Comparison of ENCODE assay signal across 8 cellular contexts in genomic region chr14:75559451-75560187, GRCh38. TPM values are rescaled to one million over a fixed set of nuclear protein-coding genes. Genes with fewer than 3 reads are reported as not detected.
A peak's percentile ranks its signal among the peaks of the same experiment; 100 is the strongest.
DNase-seq lines count a peak whose midpoint lies in the region; ATAC-seq and TF ChIP-seq lines count a peak whose summit lies in the region.

No MANE protein-coding gene starts in this region.

- peaks cover 20% of the 10 kb centered on the region for H3K9me3 Mint-ChIP-seq in WTC11

- H3K4me1 Mint-ChIP-seq in WTC11: peaks cover 18% of the 10 kb centered on the region

- peaks cover 3% of the 10 kb centered on the region; the same call in 1 of the 2 replicates for H3K36me3 Mint-ChIP-seq in WTC11

- H3K27me3 Mint-ChIP-seq in WTC11 (ENCODE audit: low read depth): peaks cover 2% of the 10 kb centered on the region; the same call in 1 of the 2 replicates

- H3K36me3 ChIP-seq in left ventricle myocardium inferior (no peaks in the 10 kb centered on the region), upper lobe of right lung (no peaks in the 10 kb centered on the region)

- no peak overlapping the region for H3K4me3 Mint-ChIP-seq in WTC11

- intact Hi-C loops in left cardiac atrium (cut with DNase I): loop anchor here in 1 of 2 donors (5.0 kb wide), 1 partner anchor 252 kb away; no protein-coding TSS in a partner anchor
- intact Hi-C loops in left ventricle myocardium inferior (cut with micrococcal nuclease): no loop called here
- intact Hi-C loops in upper lobe of right lung (cut with DNase I): no loop called here

- no peak overlapping the region for H3K27ac Mint-ChIP-seq in WTC11

- H3K27ac ChIP-seq in left ventricle myocardium inferior (replicated peaks) (no peak overlapping the region), upper lobe of right lung (no peak overlapping the region)

- CTCF ChIA-PET in WTC11 (lab: Charles Lee): interaction anchor here (0.6 to 3.1 kb wide), 9 partner anchors 18 to 251 kb away, joined by 3 to 87 read pairs (median 13); partner anchors contain the start of genes ERG28 and TTLL5

- TF ChIP-seq CTCF in left ventricle myocardium inferior (IDR thresholded peaks at IDR 0.05; ENCODE audit: borderline replicate concordance): no peak
- TF ChIP-seq CTCF in fibroblast of pulmonary artery (IDR thresholded peaks at IDR 0.05; ENCODE audit: low read length, missing control alignments): no peak
- TF ChIP-seq CTCF in upper lobe of right lung (IDR thresholded peaks at IDR 0.05): no peak
- TF ChIP-seq CTCF in WTC11 (IDR thresholded peaks at IDR 0.05): no peak

- peak in 1 of 2 donors; percentile 59 for ATAC-seq in left cardiac atrium
- peak; percentile 66 for ATAC-seq in upper lobe of right lung
- no peak for ATAC-seq in WTC11

- POLR2A ChIA-PET in WTC11 (lab: Charles Lee): interaction anchor here (0.6 kb wide), 1 partner anchor 182 kb away, joined by 3 read pairs; no protein-coding TSS in a partner anchor

- H3K4me3 ChIP-seq in left ventricle myocardium inferior: no peak overlapping the region
- H3K4me3 ChIP-seq in fibroblast of pulmonary artery (replicated peaks; ENCODE audit: low read depth, low read length): no peak overlapping the region
- H3K4me3 ChIP-seq in upper lobe of right lung: no peak overlapping the region

- H3K27me3 ChIP-seq in left ventricle myocardium inferior (ENCODE audit: low read depth) (peaks cover 9% of the 10 kb centered on the region), upper lobe of right lung (no peaks in the 10 kb centered on the region)

- H3K9me3 ChIP-seq in left ventricle myocardium inferior (replicated peaks): peaks cover 14% of the 10 kb centered on the region
- H3K9me3 ChIP-seq in upper lobe of right lung: no peaks in the 10 kb centered on the region

- H3K4me1 ChIP-seq in left ventricle myocardium inferior (peaks cover 7% of the 10 kb centered on the region), upper lobe of right lung (peaks cover 5% of the 10 kb centered on the region)

- DNase-seq in left cardiac atrium (peak; percentile 42), left ventricle myocardium inferior (no peak), T1000 (lab: John Stamatoyannopoulos, UW) (peak; percentile 26), fibroblast of pulmonary artery (ENCODE audit: low read depth) (peak; percentile 85), upper lobe of right lung (peak; percentile 86), COR-L47 (lab: John Stamatoyannopoulos, UW) (no peak), WTC11 (ENCODE audit: low spot score) (no peak), NCI-H1417 treated with DMSO at 0.1 percent for 48 hours (lab: John Stamatoyannopoulos, UW) (no peak)

TF ChIP-seq in WTC11, 78 proteins besides CTCF, POLR2A, EP300 and RAD21:
- TF ChIP-seq E2F5 (CRISPR knock-in tag; IDR thresholded peaks at IDR 0.05) (no peak), ZNF138 (CRISPR knock-in tag; conservative IDR thresholded peaks at IDR 0.05) (no peak), KAT7 (CRISPR knock-in tag; IDR thresholded peaks at IDR 0.05; ENCODE audit: borderline replicate concordance) (no peak), SP1 (CRISPR knock-in tag; conservative IDR thresholded peaks at IDR 0.05) (no peak), RORB (CRISPR knock-in tag; IDR thresholded peaks at IDR 0.05) (no peak), ZNF416 (CRISPR knock-in tag; IDR thresholded peaks at IDR 0.05) (no peak), ERG (CRISPR knock-in tag; IDR thresholded peaks at IDR 0.05) (no peak), USF1 (CRISPR knock-in tag; IDR thresholded peaks at IDR 0.05) (no peak), E2F1 (CRISPR knock-in tag; IDR thresholded peaks at IDR 0.05) (no peak), ZNF671 (CRISPR knock-in tag; IDR thresholded peaks at IDR 0.05) (no peak), ZNF263 (CRISPR knock-in tag; IDR thresholded peaks at IDR 0.05; ENCODE audit: low read depth) (no peak), ZNF423 (CRISPR knock-in tag; IDR thresholded peaks at IDR 0.05) (no peak), GRHL2 (CRISPR knock-in tag; IDR thresholded peaks at IDR 0.05; ENCODE audit: insufficient replicate concordance, severe bottlenecking) (no peak), ETV6 (CRISPR knock-in tag; IDR thresholded peaks at IDR 0.05) (no peak), NR1H2 (CRISPR knock-in tag; IDR thresholded peaks at IDR 0.05) (no peak), ZMAT4 (CRISPR knock-in tag; IDR thresholded peaks at IDR 0.05) (no peak), ZNF317 (CRISPR knock-in tag; IDR thresholded peaks at IDR 0.05; ENCODE audit: borderline replicate concordance, low read depth) (no peak), HMGA2 (CRISPR knock-in tag; IDR thresholded peaks at IDR 0.05) (no peak), FOXK1 (CRISPR knock-in tag; IDR thresholded peaks at IDR 0.05) (no peak), ZSCAN18 (CRISPR knock-in tag; IDR thresholded peaks at IDR 0.05) (no peak)

RNA-seq across cellular contexts. Expression of gene FLVCR2, which starts 18.8 kb away (rescaled TPM):
- total RNA-seq in left cardiac atrium (1 to 10 TPM; 1.8 TPM), left ventricle myocardium inferior (3.2 TPM), upper lobe of right lung (28.6 TPM), WTC11 (2021) (6.6 to 12.9 TPM (median 8.1 TPM) in 3 replicates)

RNA-seq across cellular contexts. Expression of gene BATF, which starts 37.4 kb away (rescaled TPM):
- total RNA-seq in left cardiac atrium: 1 to 10 TPM; 1.8 to 2.3 TPM
- 0.93 TPM for total RNA-seq in left ventricle myocardium inferior
- 4.9 TPM for total RNA-seq in upper lobe of right lung
- total RNA-seq in WTC11 (2021): 0.73 TPM in 1 of 3 replicates, not detected in the others

Comparison
In these comparisons a context has a peak if more than half of its experiments do, and no peak if none do; other contexts are left out.
1. DNase-seq: peak in left cardiac atrium (single experiment), T1000 (single experiment), fibroblast of pulmonary artery (single experiment) and upper lobe of right lung (single experiment); none in left ventricle myocardium inferior (single experiment), COR-L47 (single experiment), WTC11 (single experiment) and NCI-H1417 treated with DMSO at 0.1 percent for 48 hours (single experiment).